Comparison of ENCODE assay signal across 13 cellular contexts in the genomic region with DNA sequence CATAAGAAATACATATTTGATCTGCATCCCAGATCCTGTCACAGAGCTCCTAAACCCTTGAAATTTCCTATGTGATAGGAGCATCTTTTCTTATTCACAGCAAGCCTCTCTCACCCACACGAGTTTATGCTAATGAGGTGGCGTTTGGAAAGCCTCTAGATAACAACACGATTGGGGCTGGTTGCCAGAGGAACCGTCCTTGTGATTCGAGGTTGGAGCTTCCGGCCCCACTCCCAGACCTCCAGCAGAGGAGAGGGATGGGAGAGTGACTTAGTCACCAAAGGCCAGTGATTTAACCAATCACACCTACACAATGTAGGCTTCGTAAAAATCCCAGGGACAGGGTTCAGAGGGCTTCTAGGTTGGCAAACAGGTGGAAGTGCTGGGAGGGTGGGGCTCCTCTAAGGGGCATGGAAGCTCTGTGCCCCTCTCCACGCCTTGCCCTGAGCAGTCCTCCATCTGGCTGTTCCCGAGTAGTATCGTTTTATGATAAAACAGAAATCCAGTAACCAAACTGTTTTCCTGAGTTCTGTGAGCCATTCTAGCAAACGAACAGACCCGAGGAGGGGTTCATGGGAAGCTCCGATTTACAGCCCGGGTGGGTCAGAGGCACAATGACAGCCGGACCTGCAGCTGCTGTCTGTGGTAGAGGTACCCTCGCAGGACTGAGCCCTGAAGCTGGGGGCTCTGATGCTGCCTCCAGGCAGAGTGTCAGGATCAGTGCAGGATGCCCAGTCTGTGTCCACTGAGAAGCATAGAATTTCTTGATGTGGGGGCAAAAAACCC.
"Had no signal": no experiment of that assay in that cellular context is flagged by ENCODE, and none has a peak within 500 bp of the region (broad histone marks: within the 10 kb centered on the region; RNA-seq: fewer than 3 reads in every experiment).

No MANE protein-coding gene starts in this region.

- H3K36me3 ChIP-seq: gastrocnemius medialis, thyroid gland had no signal

- H3K27me3 Mint-ChIP-seq: activated naive CD4-positive, alpha-beta T cell treated with anti-CD3 and anti-CD28 coated beads, Interleukin-2, amount 10 ng/mL, durations not matched to agents 7 days and 5 days had no signal

- H3K79me2 ChIP-seq: parathyroid adenoma had no signal

- H3K4me1 Mint-ChIP-seq: activated naive CD4-positive, alpha-beta T cell treated with anti-CD3 and anti-CD28 coated beads, Interleukin-2, amount 10 ng/mL, durations not matched to agents 7 days and 5 days had no signal

- H3K36me3 Mint-ChIP-seq: activated naive CD4-positive, alpha-beta T cell treated with anti-CD3 and anti-CD28 coated beads, Interleukin-2, amount 10 ng/mL, durations not matched to agents 7 days and 5 days had no signal

- H3K27ac Mint-ChIP-seq: activated naive CD4-positive, alpha-beta T cell treated with anti-CD3 and anti-CD28 coated beads, Interleukin-2, amount 10 ng/mL, durations not matched to agents 7 days and 5 days; activated T-helper 2 cell treated with anti-CD3 and anti-CD28 coated beads, Interferon-gamma antibody, Interleukin-2, Interleukin-4, amounts not matched to agents 10 μg/mL and 5 μg/mL and 100 μg/mL, durations not matched to agents 14 hours and 24 hours and 36 hours; T-helper 1 cell treated with Interleukin-12 subunit alpha and Interleukin-12 subunit beta and Interleukin-4 antibody, amounts not matched to agents 30 μg/mL and 1 μg/mL, for 36 hours had no signal

- H3K9me3 ChIP-seq: gastrocnemius medialis, thyroid gland had no signal

- H3K27me3 ChIP-seq: gastrocnemius medialis, thyroid gland had no signal

- DNase-seq: activated CD4-positive, alpha-beta T cell treated with anti-CD3 and anti-CD28 coated beads, Interleukin-2, amount 50 U/mL, for 1 hour; activated CD4-positive, CD25-positive, alpha-beta regulatory T cell; activated naive CD4-positive, alpha-beta T cell treated with anti-CD3 and anti-CD28 coated beads, Interleukin-2, amount 10 ng/mL, durations not matched to agents 7 days and 5 days; cortex of kidney; effector CD8-positive, alpha-beta T cell; gastrocnemius medialis; kidney glomerular epithelial cell; midbrain; stimulated activated CD4-positive, alpha-beta T cell treated with anti-CD3 and anti-CD28 coated beads, Interleukin-4, amount 100 ng/mL, for 4 hours; thyroid gland had no signal

- H3K4me3 ChIP-seq: gastrocnemius medialis, thyroid gland had no signal

- H3K4me1 ChIP-seq: gastrocnemius medialis, parathyroid adenoma, thyroid gland had no signal

- H2AFZ ChIP-seq: parathyroid adenoma had no signal

- H3K9ac ChIP-seq: parathyroid adenoma had no signal

- H3K4me3 Mint-ChIP-seq: activated naive CD4-positive, alpha-beta T cell treated with anti-CD3 and anti-CD28 coated beads, Interleukin-2, amount 10 ng/mL, durations not matched to agents 7 days and 5 days; T-helper 1 cell treated with Interleukin-12 subunit alpha and Interleukin-12 subunit beta and Interleukin-4 antibody, amounts not matched to agents 30 μg/mL and 1 μg/mL, for 36 hours had no signal

- H3K9me3 Mint-ChIP-seq: activated naive CD4-positive, alpha-beta T cell treated with anti-CD3 and anti-CD28 coated beads, Interleukin-2, amount 10 ng/mL, durations not matched to agents 7 days and 5 days; activated T-helper 2 cell treated with anti-CD3 and anti-CD28 coated beads, Interferon-gamma antibody, Interleukin-2, Interleukin-4, amounts not matched to agents 10 μg/mL and 5 μg/mL and 100 μg/mL, durations not matched to agents 14 hours and 24 hours and 36 hours; T-helper 1 cell treated with Interleukin-12 subunit alpha and Interleukin-12 subunit beta and Interleukin-4 antibody, amounts not matched to agents 30 μg/mL and 1 μg/mL, for 36 hours had no signal

- H3K27ac ChIP-seq: gastrocnemius medialis, parathyroid adenoma, thyroid gland had no signal
